Comparison of ENCODE assay signal across 18 cellular contexts in the genomic region with DNA sequence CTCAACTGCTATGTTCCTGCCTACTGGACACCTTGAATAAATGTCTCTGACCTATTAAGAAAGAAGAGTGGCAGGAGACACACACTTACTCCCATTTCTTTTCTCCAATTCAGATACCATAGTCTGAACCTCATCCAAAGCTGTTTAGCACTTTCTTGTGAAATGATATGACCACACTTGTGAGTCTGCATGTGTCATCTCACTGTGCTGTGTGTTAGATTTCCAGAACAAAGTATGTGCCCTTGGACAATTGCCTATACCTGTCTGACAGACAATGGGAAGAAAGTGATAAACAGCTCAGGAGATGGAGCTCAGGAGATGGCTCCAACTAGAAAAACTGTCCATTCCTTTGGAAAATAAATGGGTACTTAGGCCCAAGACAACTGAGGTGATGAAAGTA.
"Had no signal": no experiment of that assay in that cellular context is flagged by ENCODE, and none has a peak within 500 bp of the region (broad histone marks: within the 10 kb centered on the region; RNA-seq: fewer than 3 reads in every experiment).

No MANE protein-coding gene starts in this region.

- DNase-seq: activated CD4-positive, alpha-beta T cell treated with anti-CD3 and anti-CD28 coated beads, Interleukin-2, amount 50 U/mL, for 1 hour; activated CD8-positive, alpha-beta memory T cell treated with anti-CD3 and anti-CD28 coated beads for 24 hours; activated effector memory CD4-positive, alpha-beta T cell treated with anti-CD3 and anti-CD28 coated beads, Interleukin-2, amount 50 U/mL, for 16 hours; activated T-cell treated with anti-CD3 and anti-CD28 coated beads, Interleukin-2, amount 50 U/mL, for 72 hours; foreskin melanocyte; glutamatergic neuron; hippocampal formation; islet precursor cell; midbrain; stimulated activated CD4-positive, alpha-beta T cell treated with anti-CD3 and anti-CD28 coated beads, Interleukin-4, amount 100 ng/mL, for 4 hours; stimulated activated naive B cell treated with anti-CD40 and anti-IgM and Interleukin-4, amounts not matched to agents 10 μg/mL and 1 μg/mL and 100 μg/mL, for 72 hours had no signal

- H3K4me3 ChIP-seq: cardiac muscle cell, lung had no signal

- H3K27ac ChIP-seq: cardiac muscle cell had no signal

- H3K27me3 ChIP-seq: cardiac muscle cell had no signal

- FAIRE-seq: colon, endometrium had no signal

- ATAC-seq: activated CD4-positive, CD25-positive, alpha-beta regulatory T cell treated with anti-CD3 and anti-CD28 coated beads, Interleukin-2, amount 50 U/mL, for 24 hours; activated T-cell treated with anti-CD3 and anti-CD28 coated beads, Interleukin-2, amount 50 U/mL, for 72 hours; esophagus mucosa; sciatic nerve; stimulated activated naive B cell treated with anti-CD40 and anti-IgM and Interleukin-4, amounts not matched to agents 10 μg/mL and 1 μg/mL and 100 μg/mL, for 72 hours had no signal
